Comparison of ENCODE assay signal across 19 cellular contexts in genomic region chrX:31449975-31450374, GRCh38.
"Had no signal": no experiment of that assay in that cellular context is flagged by ENCODE, and none has a peak within 500 bp of the region (broad histone marks: within the 10 kb centered on the region; RNA-seq: fewer than 3 reads in every experiment).

No MANE protein-coding gene starts in this region.

- H3K9me3 Mint-ChIP-seq: activated CD4-positive, alpha-beta memory T cell treated with anti-CD3 and anti-CD28 coated beads, Interleukin-2, amount 10 ng/mL, durations not matched to agents 7 days and 5 days; activated naive CD4-positive, alpha-beta T cell treated with anti-CD3 and anti-CD28 coated beads, Interleukin-2, amount 50 U/mL, for 24 hours; activated T-cell treated with anti-CD3 and anti-CD28 coated beads, Interleukin-2, amount 50 U/mL, for 24 hours; dendritic cell treated with granulocyte-macrophage colony-stimulating factor and Interleukin-4, amounts not matched to agents 40 ng/mL and 50 ng/mL, for 4 days; stimulated activated memory B cell treated with anti-CD40 and anti-IgM and Interleukin-4, amounts not matched to agents 10 μg/mL and 1 μg/mL and 100 μg/mL, for 72 hours had no signal

- ATAC-seq: left ventricle myocardium superior; natural killer cell treated with Interleukin-12 subunit alpha and Interleukin-12 subunit beta and Interleukin-15 and Interleukin-18, amount 100 ng/mL, for 72 hours; stimulated activated memory B cell treated with anti-CD40 and anti-IgM and Interleukin-4, amounts not matched to agents 10 μg/mL and 1 μg/mL and 100 μg/mL, for 72 hours had no signal

- H3K36me3 ChIP-seq: adrenal gland, thyroid gland had no signal

- H3K27me3 Mint-ChIP-seq: activated CD4-positive, alpha-beta memory T cell treated with anti-CD3 and anti-CD28 coated beads, Interleukin-2, amount 10 ng/mL, durations not matched to agents 7 days and 5 days; activated naive CD4-positive, alpha-beta T cell treated with anti-CD3 and anti-CD28 coated beads, Interleukin-2, amount 50 U/mL, for 24 hours; brain; dendritic cell treated with granulocyte-macrophage colony-stimulating factor and Interleukin-4, amounts not matched to agents 40 ng/mL and 50 ng/mL, for 4 days; stimulated activated memory B cell treated with anti-CD40 and anti-IgM and Interleukin-4, amounts not matched to agents 10 μg/mL and 1 μg/mL and 100 μg/mL, for 72 hours had no signal

- H3K9me3 ChIP-seq: adrenal gland, thyroid gland had no signal

- DNase-seq: activated CD4-positive, alpha-beta memory T cell treated with anti-CD3 and anti-CD28 coated beads, Interleukin-2, amount 10 ng/mL, durations not matched to agents 7 days and 5 days; activated CD4-positive, alpha-beta T cell treated with anti-CD3 and anti-CD28 coated beads for 1 hour; activated effector memory CD4-positive, alpha-beta T cell treated with Interleukin-2 at 50 U/mL for 16 hours; activated T-cell treated with anti-CD3 and anti-CD28 coated beads, Interleukin-2, amount 50 U/mL, for 24 hours; adrenal gland; glutamatergic neuron; hypothalamus; left ventricle myocardium superior; mesendoderm; nucleus accumbens; posterior cingulate gyrus; stimulated activated CD4-positive, alpha-beta T cell treated with anti-CD3 and anti-CD28 coated beads, Interleukin-2, amount 100 ng/mL, for 48 hours; thyroid gland had no signal

- H3K4me1 Mint-ChIP-seq: activated CD4-positive, alpha-beta memory T cell treated with anti-CD3 and anti-CD28 coated beads, Interleukin-2, amount 10 ng/mL, durations not matched to agents 7 days and 5 days; activated naive CD4-positive, alpha-beta T cell treated with anti-CD3 and anti-CD28 coated beads, Interleukin-2, amount 50 U/mL, for 24 hours; stimulated activated memory B cell treated with anti-CD40 and anti-IgM and Interleukin-4, amounts not matched to agents 10 μg/mL and 1 μg/mL and 100 μg/mL, for 72 hours had no signal

- H3K36me3 Mint-ChIP-seq: activated naive CD4-positive, alpha-beta T cell treated with anti-CD3 and anti-CD28 coated beads, Interleukin-2, amount 50 U/mL, for 24 hours; brain; natural killer cell treated with Interleukin-12 subunit alpha and Interleukin-12 subunit beta and Interleukin-15 and Interleukin-18, amount 100 ng/mL, for 72 hours; stimulated activated memory B cell treated with anti-CD40 and anti-IgM and Interleukin-4, amounts not matched to agents 10 μg/mL and 1 μg/mL and 100 μg/mL, for 72 hours had no signal

- H3K27me3 ChIP-seq: adrenal gland, thyroid gland had no signal

- H3K27ac ChIP-seq: adrenal gland, thyroid gland, VCaP had no signal

- H3K4me3 Mint-ChIP-seq: activated CD4-positive, alpha-beta memory T cell treated with anti-CD3 and anti-CD28 coated beads, Interleukin-2, amount 10 ng/mL, durations not matched to agents 7 days and 5 days; activated naive CD4-positive, alpha-beta T cell treated with anti-CD3 and anti-CD28 coated beads, Interleukin-2, amount 50 U/mL, for 24 hours; activated T-cell treated with anti-CD3 and anti-CD28 coated beads, Interleukin-2, amount 50 U/mL, for 24 hours; brain; dendritic cell treated with granulocyte-macrophage colony-stimulating factor and Interleukin-4, amounts not matched to agents 40 ng/mL and 50 ng/mL, for 4 days; natural killer cell treated with Interleukin-12 subunit alpha and Interleukin-12 subunit beta and Interleukin-15 and Interleukin-18, amount 100 ng/mL, for 72 hours; stimulated activated memory B cell treated with anti-CD40 and anti-IgM and Interleukin-4, amounts not matched to agents 10 μg/mL and 1 μg/mL and 100 μg/mL, for 72 hours had no signal

- H3K27ac Mint-ChIP-seq: activated CD4-positive, alpha-beta memory T cell treated with anti-CD3 and anti-CD28 coated beads, Interleukin-2, amount 10 ng/mL, durations not matched to agents 7 days and 5 days; activated naive CD4-positive, alpha-beta T cell treated with anti-CD3 and anti-CD28 coated beads, Interleukin-2, amount 50 U/mL, for 24 hours; activated T-cell treated with anti-CD3 and anti-CD28 coated beads, Interleukin-2, amount 50 U/mL, for 24 hours; dendritic cell treated with granulocyte-macrophage colony-stimulating factor and Interleukin-4, amounts not matched to agents 40 ng/mL and 50 ng/mL, for 4 days; natural killer cell treated with Interleukin-12 subunit alpha and Interleukin-12 subunit beta and Interleukin-15 and Interleukin-18, amount 100 ng/mL, for 72 hours; stimulated activated memory B cell treated with anti-CD40 and anti-IgM and Interleukin-4, amounts not matched to agents 10 μg/mL and 1 μg/mL and 100 μg/mL, for 72 hours had no signal

- H3K4me3 ChIP-seq: adrenal gland, thyroid gland had no signal

- H3K4me1 ChIP-seq: adrenal gland, thyroid gland had no signal
